ENCODE assay signal across 1 cellular context in the genomic region with DNA sequence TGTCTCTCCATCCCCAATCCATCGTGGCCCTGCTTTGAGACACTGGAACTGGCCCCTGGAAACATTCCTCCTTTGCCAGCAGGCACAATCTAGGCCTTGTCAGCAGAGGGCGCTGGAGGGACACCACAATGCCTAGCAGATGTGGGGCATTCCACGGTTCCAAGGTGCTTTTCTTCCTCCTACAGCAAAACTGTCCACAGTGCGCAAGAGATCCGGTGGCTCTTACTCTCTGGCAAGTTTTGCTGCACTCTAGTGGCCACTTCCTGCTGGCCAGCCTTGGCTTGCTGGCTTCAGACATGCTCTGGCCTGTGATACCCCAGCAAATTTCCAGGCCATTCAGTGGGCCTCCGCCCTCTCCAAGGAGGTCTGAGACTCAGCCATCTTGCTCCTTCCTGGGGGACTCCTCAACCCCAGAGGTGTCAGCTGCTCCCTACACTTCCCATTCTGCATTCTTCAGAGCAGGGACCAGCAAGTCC.
A peak's percentile ranks its signal among the peaks of the same experiment; 100 is the strongest.
TF ChIP-seq lines count a peak whose summit lies in the region.

No MANE protein-coding gene starts in this region.

TF ChIP-seq in HepG2, 621 proteins besides CTCF, POLR2A, EP300 and RAD21 (continued from another document and continues in another):
- TF ChIP-seq, protein P1, sequence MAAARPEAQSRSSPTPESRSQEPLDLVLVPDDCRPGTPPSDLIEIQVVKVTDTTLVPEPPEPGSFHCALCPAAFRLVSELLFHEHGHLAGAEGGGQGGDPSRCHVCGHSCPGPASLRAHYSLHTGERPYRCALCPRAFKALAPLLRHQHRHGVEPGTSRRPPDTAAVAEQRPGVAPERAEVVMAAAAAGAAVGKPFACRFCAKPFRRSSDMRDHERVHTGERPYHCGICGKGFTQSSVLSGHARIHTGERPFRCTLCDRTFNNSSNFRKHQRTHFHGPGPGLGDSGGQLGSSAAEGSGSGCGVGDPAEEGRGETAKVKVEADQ (CRISPR knock-in tag; IDR thresholded peaks at IDR 0.05; ENCODE audit: borderline replicate concordance) = no peak
- TF ChIP-seq, protein P2, sequence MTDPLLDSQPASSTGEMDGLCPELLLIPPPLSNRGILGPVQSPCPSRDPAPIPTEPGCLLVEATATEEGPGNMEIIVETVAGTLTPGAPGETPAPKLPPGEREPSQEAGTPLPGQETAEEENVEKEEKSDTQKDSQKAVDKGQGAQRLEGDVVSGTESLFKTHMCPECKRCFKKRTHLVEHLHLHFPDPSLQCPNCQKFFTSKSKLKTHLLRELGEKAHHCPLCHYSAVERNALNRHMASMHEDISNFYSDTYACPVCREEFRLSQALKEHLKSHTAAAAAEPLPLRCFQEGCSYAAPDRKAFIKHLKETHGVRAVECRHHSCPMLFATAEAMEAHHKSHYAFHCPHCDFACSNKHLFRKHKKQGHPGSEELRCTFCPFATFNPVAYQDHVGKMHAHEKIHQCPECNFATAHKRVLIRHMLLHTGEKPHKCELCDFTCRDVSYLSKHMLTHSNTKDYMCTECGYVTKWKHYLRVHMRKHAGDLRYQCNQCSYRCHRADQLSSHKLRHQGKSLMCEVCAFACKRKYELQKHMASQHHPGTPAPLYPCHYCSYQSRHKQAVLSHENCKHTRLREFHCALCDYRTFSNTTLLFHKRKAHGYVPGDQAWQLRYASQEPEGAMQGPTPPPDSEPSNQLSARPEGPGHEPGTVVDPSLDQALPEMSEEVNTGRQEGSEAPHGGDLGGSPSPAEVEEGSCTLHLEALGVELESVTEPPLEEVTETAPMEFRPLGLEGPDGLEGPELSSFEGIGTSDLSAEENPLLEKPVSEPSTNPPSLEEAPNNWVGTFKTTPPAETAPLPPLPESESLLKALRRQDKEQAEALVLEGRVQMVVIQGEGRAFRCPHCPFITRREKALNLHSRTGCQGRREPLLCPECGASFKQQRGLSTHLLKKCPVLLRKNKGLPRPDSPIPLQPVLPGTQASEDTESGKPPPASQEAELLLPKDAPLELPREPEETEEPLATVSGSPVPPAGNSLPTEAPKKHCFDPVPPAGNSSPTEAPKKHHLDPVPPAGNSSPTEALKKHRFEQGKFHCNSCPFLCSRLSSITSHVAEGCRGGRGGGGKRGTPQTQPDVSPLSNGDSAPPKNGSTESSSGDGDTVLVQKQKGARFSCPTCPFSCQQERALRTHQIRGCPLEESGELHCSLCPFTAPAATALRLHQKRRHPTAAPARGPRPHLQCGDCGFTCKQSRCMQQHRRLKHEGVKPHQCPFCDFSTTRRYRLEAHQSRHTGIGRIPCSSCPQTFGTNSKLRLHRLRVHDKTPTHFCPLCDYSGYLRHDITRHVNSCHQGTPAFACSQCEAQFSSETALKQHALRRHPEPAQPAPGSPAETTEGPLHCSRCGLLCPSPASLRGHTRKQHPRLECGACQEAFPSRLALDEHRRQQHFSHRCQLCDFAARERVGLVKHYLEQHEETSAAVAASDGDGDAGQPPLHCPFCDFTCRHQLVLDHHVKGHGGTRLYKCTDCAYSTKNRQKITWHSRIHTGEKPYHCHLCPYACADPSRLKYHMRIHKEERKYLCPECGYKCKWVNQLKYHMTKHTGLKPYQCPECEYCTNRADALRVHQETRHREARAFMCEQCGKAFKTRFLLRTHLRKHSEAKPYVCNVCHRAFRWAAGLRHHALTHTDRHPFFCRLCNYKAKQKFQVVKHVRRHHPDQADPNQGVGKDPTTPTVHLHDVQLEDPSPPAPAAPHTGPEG (CRISPR knock-in tag; IDR thresholded peaks at IDR 0.05) = no peak
- no peak for TF ChIP-seq PRPF4 (IDR thresholded peaks at IDR 0.05; ENCODE audit: low read depth, low read length, poor library complexity, severe bottlenecking)
- TF ChIP-seq ZNF75D (CRISPR knock-in tag; IDR thresholded peaks at IDR 0.05; ENCODE audit: borderline replicate concordance) = no peak
- no peak for TF ChIP-seq MBD4 (IDR thresholded peaks at IDR 0.05; ENCODE audit: borderline replicate concordance, low read length)
- TF ChIP-seq, protein P3, sequence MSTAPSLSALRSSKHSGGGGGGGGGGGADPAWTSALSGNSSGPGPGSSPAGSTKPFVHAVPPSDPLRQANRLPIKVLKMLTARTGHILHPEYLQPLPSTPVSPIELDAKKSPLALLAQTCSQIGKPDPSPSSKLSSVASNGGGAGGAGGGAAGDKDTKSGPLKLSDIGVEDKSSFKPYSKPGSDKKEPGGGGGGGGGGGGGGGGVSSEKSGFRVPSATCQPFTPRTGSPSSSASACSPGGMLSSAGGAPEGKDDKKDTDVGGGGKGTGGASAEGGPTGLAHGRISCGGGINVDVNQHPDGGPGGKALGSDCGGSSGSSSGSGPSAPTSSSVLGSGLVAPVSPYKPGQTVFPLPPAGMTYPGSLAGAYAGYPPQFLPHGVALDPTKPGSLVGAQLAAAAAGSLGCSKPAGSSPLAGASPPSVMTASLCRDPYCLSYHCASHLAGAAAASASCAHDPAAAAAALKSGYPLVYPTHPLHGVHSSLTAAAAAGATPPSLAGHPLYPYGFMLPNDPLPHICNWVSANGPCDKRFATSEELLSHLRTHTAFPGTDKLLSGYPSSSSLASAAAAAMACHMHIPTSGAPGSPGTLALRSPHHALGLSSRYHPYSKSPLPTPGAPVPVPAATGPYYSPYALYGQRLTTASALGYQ (CRISPR knock-in tag; IDR thresholded peaks at IDR 0.05) = no peak
- TF ChIP-seq TBP (CRISPR knock-in tag; IDR thresholded peaks at IDR 0.05) = no peak
- TF ChIP-seq SP2 (CRISPR knock-in tag; IDR thresholded peaks at IDR 0.05) = no peak
- TF ChIP-seq, protein P4, sequence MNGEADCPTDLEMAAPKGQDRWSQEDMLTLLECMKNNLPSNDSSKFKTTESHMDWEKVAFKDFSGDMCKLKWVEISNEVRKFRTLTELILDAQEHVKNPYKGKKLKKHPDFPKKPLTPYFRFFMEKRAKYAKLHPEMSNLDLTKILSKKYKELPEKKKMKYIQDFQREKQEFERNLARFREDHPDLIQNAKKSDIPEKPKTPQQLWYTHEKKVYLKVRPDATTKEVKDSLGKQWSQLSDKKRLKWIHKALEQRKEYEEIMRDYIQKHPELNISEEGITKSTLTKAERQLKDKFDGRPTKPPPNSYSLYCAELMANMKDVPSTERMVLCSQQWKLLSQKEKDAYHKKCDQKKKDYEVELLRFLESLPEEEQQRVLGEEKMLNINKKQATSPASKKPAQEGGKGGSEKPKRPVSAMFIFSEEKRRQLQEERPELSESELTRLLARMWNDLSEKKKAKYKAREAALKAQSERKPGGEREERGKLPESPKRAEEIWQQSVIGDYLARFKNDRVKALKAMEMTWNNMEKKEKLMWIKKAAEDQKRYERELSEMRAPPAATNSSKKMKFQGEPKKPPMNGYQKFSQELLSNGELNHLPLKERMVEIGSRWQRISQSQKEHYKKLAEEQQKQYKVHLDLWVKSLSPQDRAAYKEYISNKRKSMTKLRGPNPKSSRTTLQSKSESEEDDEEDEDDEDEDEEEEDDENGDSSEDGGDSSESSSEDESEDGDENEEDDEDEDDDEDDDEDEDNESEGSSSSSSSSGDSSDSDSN (CRISPR knock-in tag; IDR thresholded peaks at IDR 0.05) = peak; percentile 57
- TF ChIP-seq MXI1 (IDR thresholded peaks at IDR 0.05; ENCODE audit: borderline replicate concordance, low read depth, low read length) = no peak; the same call in 2 of the 3 replicates
- no peak for TF ChIP-seq WIZ (CRISPR knock-in tag; IDR thresholded peaks at IDR 0.05)
- TF ChIP-seq TMF1 (CRISPR knock-in tag; IDR thresholded peaks at IDR 0.05; ENCODE audit: low read depth) = no peak
- no peak for TF ChIP-seq RNF2 (conservative IDR thresholded peaks at IDR 0.05; ENCODE audit: low read depth)
- TF ChIP-seq, protein P5, sequence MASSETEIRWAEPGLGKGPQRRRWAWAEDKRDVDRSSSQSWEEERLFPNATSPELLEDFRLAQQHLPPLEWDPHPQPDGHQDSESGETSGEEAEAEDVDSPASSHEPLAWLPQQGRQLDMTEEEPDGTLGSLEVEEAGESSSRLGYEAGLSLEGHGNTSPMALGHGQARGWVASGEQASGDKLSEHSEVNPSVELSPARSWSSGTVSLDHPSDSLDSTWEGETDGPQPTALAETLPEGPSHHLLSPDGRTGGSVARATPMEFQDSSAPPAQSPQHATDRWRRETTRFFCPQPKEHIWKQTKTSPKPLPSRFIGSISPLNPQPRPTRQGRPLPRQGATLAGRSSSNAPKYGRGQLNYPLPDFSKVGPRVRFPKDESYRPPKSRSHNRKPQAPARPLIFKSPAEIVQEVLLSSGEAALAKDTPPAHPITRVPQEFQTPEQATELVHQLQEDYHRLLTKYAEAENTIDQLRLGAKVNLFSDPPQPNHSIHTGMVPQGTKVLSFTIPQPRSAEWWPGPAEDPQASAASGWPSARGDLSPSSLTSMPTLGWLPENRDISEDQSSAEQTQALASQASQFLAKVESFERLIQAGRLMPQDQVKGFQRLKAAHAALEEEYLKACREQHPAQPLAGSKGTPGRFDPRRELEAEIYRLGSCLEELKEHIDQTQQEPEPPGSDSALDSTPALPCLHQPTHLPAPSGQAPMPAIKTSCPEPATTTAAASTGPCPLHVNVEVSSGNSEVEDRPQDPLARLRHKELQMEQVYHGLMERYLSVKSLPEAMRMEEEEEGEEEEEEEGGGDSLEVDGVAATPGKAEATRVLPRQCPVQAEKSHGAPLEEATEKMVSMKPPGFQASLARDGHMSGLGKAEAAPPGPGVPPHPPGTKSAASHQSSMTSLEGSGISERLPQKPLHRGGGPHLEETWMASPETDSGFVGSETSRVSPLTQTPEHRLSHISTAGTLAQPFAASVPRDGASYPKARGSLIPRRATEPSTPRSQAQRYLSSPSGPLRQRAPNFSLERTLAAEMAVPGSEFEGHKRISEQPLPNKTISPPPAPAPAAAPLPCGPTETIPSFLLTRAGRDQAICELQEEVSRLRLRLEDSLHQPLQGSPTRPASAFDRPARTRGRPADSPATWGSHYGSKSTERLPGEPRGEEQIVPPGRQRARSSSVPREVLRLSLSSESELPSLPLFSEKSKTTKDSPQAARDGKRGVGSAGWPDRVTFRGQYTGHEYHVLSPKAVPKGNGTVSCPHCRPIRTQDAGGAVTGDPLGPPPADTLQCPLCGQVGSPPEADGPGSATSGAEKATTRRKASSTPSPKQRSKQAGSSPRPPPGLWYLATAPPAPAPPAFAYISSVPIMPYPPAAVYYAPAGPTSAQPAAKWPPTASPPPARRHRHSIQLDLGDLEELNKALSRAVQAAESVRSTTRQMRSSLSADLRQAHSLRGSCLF (CRISPR knock-in tag; IDR thresholded peaks at IDR 0.05; ENCODE audit: borderline replicate concordance) = no peak
- TF ChIP-seq PCBP2 (optimal IDR thresholded peaks at IDR 0.05; ENCODE audit: low read depth, low read length, poor library complexity, severe bottlenecking) = no peak
- TF ChIP-seq ZNF382 (CRISPR knock-in tag; IDR thresholded peaks at IDR 0.05; ENCODE audit: borderline replicate concordance) = no peak
- TF ChIP-seq ZNF589 (CRISPR knock-in tag; conservative IDR thresholded peaks at IDR 0.05) = no peak
- TF ChIP-seq THYN1 (CRISPR knock-in tag; IDR thresholded peaks at IDR 0.05; ENCODE audit: borderline replicate concordance, low read depth) = no peak
- TF ChIP-seq GABPB1 (CRISPR knock-in tag; IDR thresholded peaks at IDR 0.05) = peak; percentile 41; the same call in 1 of the 2 replicates
- no peak for TF ChIP-seq NKX3-1 (CRISPR knock-in tag; IDR thresholded peaks at IDR 0.05)
- no peak for TF ChIP-seq ZKSCAN5 (CRISPR knock-in tag; IDR thresholded peaks at IDR 0.05)
- no peak for TF ChIP-seq BRCA1 (CRISPR knock-in tag; IDR thresholded peaks at IDR 0.05)
- TF ChIP-seq ZNF292 (CRISPR knock-in tag; IDR thresholded peaks at IDR 0.05; ENCODE audit: borderline replicate concordance, low read depth) = no peak
- no peak for TF ChIP-seq HIVEP1 (CRISPR knock-in tag; IDR thresholded peaks at IDR 0.05)
- TF ChIP-seq ZNF792 (CRISPR knock-in tag; IDR thresholded peaks at IDR 0.05) = peak; percentile 47; the same call in 1 of the 2 replicates
- TF ChIP-seq, protein P6, sequence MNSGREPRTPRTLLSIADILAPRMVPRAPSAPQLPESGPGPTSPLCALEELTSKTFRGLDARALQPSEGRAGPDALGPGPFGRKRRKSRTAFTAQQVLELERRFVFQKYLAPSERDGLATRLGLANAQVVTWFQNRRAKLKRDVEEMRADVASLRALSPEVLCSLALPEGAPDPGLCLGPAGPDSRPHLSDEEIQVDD (CRISPR knock-in tag; IDR thresholded peaks at IDR 0.05; ENCODE audit: borderline replicate concordance) = no peak
- TF ChIP-seq, protein P7, sequence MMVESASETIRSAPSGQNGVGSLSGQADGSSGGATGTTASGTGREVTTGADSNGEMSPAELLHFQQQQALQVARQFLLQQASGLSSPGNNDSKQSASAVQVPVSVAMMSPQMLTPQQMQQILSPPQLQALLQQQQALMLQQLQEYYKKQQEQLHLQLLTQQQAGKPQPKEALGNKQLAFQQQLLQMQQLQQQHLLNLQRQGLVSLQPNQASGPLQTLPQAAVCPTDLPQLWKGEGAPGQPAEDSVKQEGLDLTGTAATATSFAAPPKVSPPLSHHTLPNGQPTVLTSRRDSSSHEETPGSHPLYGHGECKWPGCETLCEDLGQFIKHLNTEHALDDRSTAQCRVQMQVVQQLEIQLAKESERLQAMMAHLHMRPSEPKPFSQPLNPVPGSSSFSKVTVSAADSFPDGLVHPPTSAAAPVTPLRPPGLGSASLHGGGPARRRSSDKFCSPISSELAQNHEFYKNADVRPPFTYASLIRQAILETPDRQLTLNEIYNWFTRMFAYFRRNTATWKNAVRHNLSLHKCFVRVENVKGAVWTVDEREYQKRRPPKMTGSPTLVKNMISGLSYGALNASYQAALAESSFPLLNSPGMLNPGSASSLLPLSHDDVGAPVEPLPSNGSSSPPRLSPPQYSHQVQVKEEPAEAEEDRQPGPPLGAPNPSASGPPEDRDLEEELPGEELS (CRISPR knock-in tag; IDR thresholded peaks at IDR 0.05) = peak; percentile 42; the same call in 1 of the 2 replicates
- no peak for TF ChIP-seq ZNF260 (CRISPR knock-in tag; IDR thresholded peaks at IDR 0.05; ENCODE audit: borderline replicate concordance, low read depth)
- no peak for TF ChIP-seq NFKBIZ (CRISPR knock-in tag; IDR thresholded peaks at IDR 0.05)
- no peak for TF ChIP-seq ZSCAN12 (CRISPR knock-in tag; IDR thresholded peaks at IDR 0.05)
- no peak for TF ChIP-seq KDM1A (CRISPR knock-in tag; IDR thresholded peaks at IDR 0.05)
- TF ChIP-seq, protein P8, sequence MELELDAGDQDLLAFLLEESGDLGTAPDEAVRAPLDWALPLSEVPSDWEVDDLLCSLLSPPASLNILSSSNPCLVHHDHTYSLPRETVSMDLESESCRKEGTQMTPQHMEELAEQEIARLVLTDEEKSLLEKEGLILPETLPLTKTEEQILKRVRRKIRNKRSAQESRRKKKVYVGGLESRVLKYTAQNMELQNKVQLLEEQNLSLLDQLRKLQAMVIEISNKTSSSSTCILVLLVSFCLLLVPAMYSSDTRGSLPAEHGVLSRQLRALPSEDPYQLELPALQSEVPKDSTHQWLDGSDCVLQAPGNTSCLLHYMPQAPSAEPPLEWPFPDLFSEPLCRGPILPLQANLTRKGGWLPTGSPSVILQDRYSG (CRISPR knock-in tag; IDR thresholded peaks at IDR 0.05) = no peak
- no peak for TF ChIP-seq ZNF468 (CRISPR knock-in tag; IDR thresholded peaks at IDR 0.05)
- peak; percentile 76; the same call in 1 of the 2 replicates for TF ChIP-seq ESRRA (CRISPR knock-in tag; IDR thresholded peaks at IDR 0.05; ENCODE audit: low read depth)
- TF ChIP-seq PTBP1 (IDR thresholded peaks at IDR 0.05; ENCODE audit: low read depth, low read length, poor library complexity, severe bottlenecking) = no peak
- TF ChIP-seq SKI (IDR thresholded peaks at IDR 0.05; ENCODE audit: partially characterized antibody) = no peak
- TF ChIP-seq ZNF572 (CRISPR knock-in tag; IDR thresholded peaks at IDR 0.05) = 0 out of 2 replicates have a peak, but pooled peaks have one; percentile 42
- no peak for TF ChIP-seq DMAP1 (CRISPR knock-in tag; IDR thresholded peaks at IDR 0.05)
- peak; percentile 72; the same call in 1 of the 2 replicates for TF ChIP-seq ZSCAN21 (CRISPR knock-in tag; IDR thresholded peaks at IDR 0.05; ENCODE audit: borderline replicate concordance)
- 0 out of 2 replicates have a peak, but pooled peaks have one; percentile 51 for TF ChIP-seq KDM3A (CRISPR knock-in tag; IDR thresholded peaks at IDR 0.05; ENCODE audit: low read depth)
